ENCODE assay signal across 7 cellular contexts in the genomic region with DNA sequence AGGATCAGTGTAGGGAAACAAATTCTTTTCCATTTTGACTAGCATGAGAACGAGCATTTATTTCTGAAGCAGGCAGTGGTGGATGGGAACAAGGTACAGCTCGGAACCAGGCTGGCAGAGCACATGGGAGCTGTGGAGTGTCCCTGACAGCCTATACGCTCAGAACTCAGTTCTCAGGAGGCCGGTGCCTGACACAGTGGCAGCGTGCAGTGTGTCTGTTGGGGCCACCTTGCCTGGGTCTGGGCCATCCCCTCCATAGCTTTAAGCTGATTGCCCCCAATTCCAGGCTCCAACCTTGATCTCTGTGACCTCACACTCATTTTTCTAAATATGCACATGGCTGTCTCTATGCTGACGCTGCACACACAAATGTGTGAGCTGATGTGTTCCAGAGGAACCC.
"Had no signal": no experiment of that assay in that cellular context is flagged by ENCODE, and none has a peak within 500 bp of the region (broad histone marks: within the 10 kb centered on the region; RNA-seq: fewer than 3 reads in every experiment).

No MANE protein-coding gene starts in this region.

- H3K27ac Mint-ChIP-seq: activated CD4-positive, alpha-beta T cell treated with anti-CD3 and anti-CD28 coated beads, Interleukin-2, amount 10 ng/mL, durations not matched to agents 7 days and 5 days had no signal

- H3K27me3 Mint-ChIP-seq: activated B cell treated with CpG ODN at 0.5 μM for 24 hours; activated CD4-positive, alpha-beta T cell treated with anti-CD3 and anti-CD28 coated beads, Interleukin-2, amount 10 ng/mL, durations not matched to agents 7 days and 5 days had no signal

- H3K4me3 Mint-ChIP-seq: activated B cell treated with CpG ODN at 0.5 μM for 24 hours; activated CD4-positive, alpha-beta T cell treated with anti-CD3 and anti-CD28 coated beads, Interleukin-2, amount 10 ng/mL, durations not matched to agents 7 days and 5 days had no signal

- H3K9me3 Mint-ChIP-seq: activated B cell treated with CpG ODN at 0.5 μM for 24 hours had no signal

- DNase-seq: activated B cell treated with CpG ODN at 0.5 μM for 24 hours; activated CD4-positive, alpha-beta T cell treated with anti-CD3 and anti-CD28 coated beads, Interleukin-2, amount 10 ng/mL, durations not matched to agents 7 days and 5 days; islet precursor cell; nucleus accumbens; stimulated activated CD4-positive, alpha-beta T cell treated with anti-CD3 and anti-CD28 coated beads, Interleukin-4, amount 100 ng/mL, for 4 hours; stimulated activated CD8-positive, alpha-beta memory T cell treated with anti-CD3 and anti-CD28 coated beads, Interleukin-4, amount 100 ng/mL, for 48 hours had no signal

- H3K4me1 Mint-ChIP-seq: activated CD4-positive, alpha-beta T cell treated with anti-CD3 and anti-CD28 coated beads, Interleukin-2, amount 10 ng/mL, durations not matched to agents 7 days and 5 days had no signal

- ATAC-seq: left lobe of liver had no signal
